Comparison of ENCODE assay signal across 16 cellular contexts in the genomic region with DNA sequence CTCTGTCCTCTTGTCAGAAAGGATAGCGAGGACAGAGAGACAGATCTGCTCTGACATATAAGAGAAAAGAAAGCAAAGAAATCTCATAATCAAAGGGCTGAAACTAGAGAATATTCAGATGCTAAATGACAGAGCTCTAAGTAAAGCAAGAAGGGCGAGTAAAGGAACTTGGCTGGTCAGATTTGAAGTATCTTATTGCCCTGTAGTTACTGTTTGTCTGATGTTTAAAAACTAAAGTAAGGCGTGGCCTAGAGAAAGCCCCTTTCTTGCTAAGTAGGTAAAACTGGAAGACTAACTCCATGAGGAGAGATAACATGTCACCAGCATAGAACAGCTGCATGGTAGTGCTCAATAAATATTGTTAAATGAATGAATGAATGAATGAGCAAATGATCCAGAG.
"Had no signal": no experiment of that assay in that cellular context is flagged by ENCODE, and none has a peak within 500 bp of the region (broad histone marks: within the 10 kb centered on the region; RNA-seq: fewer than 3 reads in every experiment).

No MANE protein-coding gene starts in this region.

- ATAC-seq: body of pancreas, heart left ventricle, left lobe of liver, pancreas had no signal

- DNase-seq: activated CD4-positive, alpha-beta T cell treated with anti-CD3 and anti-CD28 coated beads for 48 hours; activated CD8-positive, alpha-beta memory T cell treated with anti-CD3 and anti-CD28 coated beads for 24 hours; activated naive CD4-positive, alpha-beta T cell treated with anti-CD3 and anti-CD28 coated beads, Interleukin-2, amount 50 U/mL, for 16 hours; adrenal gland; body of pancreas; cerebellar nuclear complex; foreskin melanocyte; heart left ventricle; pancreas; retina had no signal

- H3K27me3 ChIP-seq: adrenal gland, body of pancreas, heart left ventricle, pancreas, tibial nerve had no signal

- H3K4me3 ChIP-seq: adrenal gland, body of pancreas, heart left ventricle, pancreas, skin epidermis, tibial nerve had no signal

- H3K4me1 Mint-ChIP-seq: neural crest cell had no signal

- H3K9me3 ChIP-seq: adrenal gland, body of pancreas had no signal

- H3K36me3 ChIP-seq: adrenal gland, heart left ventricle, pancreas, tibial nerve had no signal

- H3K4me1 ChIP-seq: adrenal gland, heart left ventricle, tibial nerve had no signal

- H3K27ac ChIP-seq: adrenal gland, heart left ventricle, skin epidermis, tibial nerve had no signal

- H3K27ac Mint-ChIP-seq: memory B cell; T-helper 1 cell treated with Interleukin-12 subunit alpha and Interleukin-12 subunit beta and Interleukin-4 antibody, amounts not matched to agents 30 μg/mL and 1 μg/mL, for 36 hours had no signal

- H3K4me3 Mint-ChIP-seq: memory B cell; neural crest cell; T-helper 1 cell treated with Interleukin-12 subunit alpha and Interleukin-12 subunit beta and Interleukin-4 antibody, amounts not matched to agents 30 μg/mL and 1 μg/mL, for 36 hours had no signal
